Comparison of ENCODE assay signal across 9 cellular contexts in genomic region chr6:160534050-160534696, GRCh38.
DNase-seq lines count a peak whose midpoint lies in the region; ATAC-seq and TF ChIP-seq lines count a peak whose summit lies in the region.
"Had no signal": no experiment of that assay in that cellular context is flagged by ENCODE, and none has a peak within 500 bp of the region (broad histone marks: within the 10 kb centered on the region; RNA-seq: fewer than 3 reads in every experiment).

No MANE protein-coding gene starts in this region.

- no peak overlapping the region for H3K14ac ChIP-seq in mesenchymal stem cell (ENCODE audit: low read length in 2 of 2)

- H3K4me1 ChIP-seq in mesenchymal stem cell (ENCODE audit: control insufficient read depth, insufficient read depth, low read depth, low read length): peaks cover 2% of the 10 kb centered on the region
- H3K4me1 ChIP-seq: BLaER1 treated with 17β-estradiol and CSF1 and Interleukin-3, amounts not matched to agents 10 nM and 100 nM had no signal

- ATAC-seq in HG02571 (IDR thresholded peaks at IDR 0.05; ENCODE audit: unreplicated experiment): peak; percentile 62
- peak; percentile 88 for ATAC-seq in effector memory CD8-positive, alpha-beta T cell (replicated peaks)

- peak overlapping the region; percentile 14 for H3K9ac ChIP-seq in mesenchymal stem cell (ENCODE audit: low read length)
- H3K9ac ChIP-seq: BLaER1 treated with 17β-estradiol and CSF1 and Interleukin-3, amounts not matched to agents 10 nM and 100 nM had no signal

- peak overlapping the region; percentile 42 for H4K8ac ChIP-seq in mesenchymal stem cell (ENCODE audit: low read length)

- H3K4me3 ChIP-seq in NB4 (ENCODE audit: low read depth, low read length): no peak overlapping the region
- H3K4me3 ChIP-seq in mesenchymal stem cell (ENCODE audit: insufficient read depth in 1 of 2, low read depth in 1 of 2, low read length in 2 of 2): peak overlapping the region in 1 of 2 experiments; percentile 69
- H3K4me3 ChIP-seq: BLaER1 treated with 17β-estradiol and CSF1 and Interleukin-3, amounts not matched to agents 10 nM and 100 nM had no signal

- no peak overlapping the region for H3K18ac ChIP-seq in mesenchymal stem cell (ENCODE audit: low read depth in 1 of 2, low read length in 2 of 2)

- POLR2A ChIA-PET in activated CD4-positive, alpha-beta memory T cell treated with anti-CD3 and anti-CD28 coated beads for 36 hours (lab: Charles Lee): no interaction called here

- peaks cover 0 to 7% of the 10 kb centered on the region in 2 experiments for H3K27me3 ChIP-seq in mesenchymal stem cell (ENCODE audit: control insufficient read depth in 1 of 2, insufficient read depth in 1 of 2, low read length in 2 of 2)
- H3K27me3 ChIP-seq: BLaER1 treated with 17β-estradiol and CSF1 and Interleukin-3, amounts not matched to agents 10 nM and 100 nM had no signal

- no peak overlapping the region for H3K27ac Mint-ChIP-seq in activated CD4-positive, alpha-beta memory T cell treated with anti-CD3 and anti-CD28 coated beads for 36 hours
- no peak overlapping the region for H3K27ac Mint-ChIP-seq in effector memory CD8-positive, alpha-beta T cell

- H3K27me3 Mint-ChIP-seq in activated CD4-positive, alpha-beta memory T cell treated with anti-CD3 and anti-CD28 coated beads for 36 hours: no peaks in the 10 kb centered on the region
- peaks cover 6 to 9% of the 10 kb centered on the region in 2 donors for H3K27me3 Mint-ChIP-seq in effector memory CD8-positive, alpha-beta T cell

- H3K23ac ChIP-seq in mesenchymal stem cell (ENCODE audit: low read length in 2 of 2): no peak overlapping the region

- TF ChIP-seq CTCF in NB4 (IDR thresholded peaks at IDR 0.05; ENCODE audit: low read depth, low read length): peak; percentile 90

- no peak overlapping the region for H2BK5ac ChIP-seq in mesenchymal stem cell (ENCODE audit: low read depth, low read length, poor library complexity, severe bottlenecking)

- CTCF ChIA-PET in activated CD4-positive, alpha-beta memory T cell treated with anti-CD3 and anti-CD28 coated beads for 36 hours (lab: Charles Lee): interaction anchor here (0.6 to 6.4 kb wide), 18 partner anchors 13 to 712 kb away, joined by 3 to 163 read pairs (median 4); partner anchors contain the start of gene SLC22A1

- no peak overlapping the region for H2BK15ac ChIP-seq in mesenchymal stem cell (ENCODE audit: low read depth, poor library complexity, severe bottlenecking)

- no peak overlapping the region for H4K91ac ChIP-seq in mesenchymal stem cell (ENCODE audit: low read length)

- H3K27ac ChIP-seq in mesenchymal stem cell (ENCODE audit: low read length, poor library complexity, severe bottlenecking): no peak overlapping the region
- H3K27ac ChIP-seq: BLaER1 treated with 17β-estradiol and CSF1 and Interleukin-3, amounts not matched to agents 10 nM and 100 nM had no signal

- no peak overlapping the region for H3K4ac ChIP-seq in mesenchymal stem cell (ENCODE audit: low read depth in 1 of 2, low read length in 2 of 2)

- H2AFZ ChIP-seq in mesenchymal stem cell (ENCODE audit: low read depth, low read length): peak overlapping the region; percentile 64

- intact Hi-C loops in activated CD4-positive, alpha-beta memory T cell treated with anti-CD3 and anti-CD28 coated beads for 36 hours (cut with micrococcal nuclease): loop anchor here (1.0 to 10.0 kb wide), 2 partner anchors 14 to 669 kb away; no protein-coding TSS in a partner anchor

- H2BK120ac ChIP-seq in mesenchymal stem cell (ENCODE audit: low read depth, low read length): no peak overlapping the region

- TF ChIP-seq POLR2A in NB4 (IDR thresholded peaks at IDR 0.05; ENCODE audit: extremely low read depth, insufficient read length): no peak

- WGBS in mesenchymal stem cell: 10% methylated on average over 9 of the region's 9 CpGs

- peaks cover 3% of the 10 kb centered on the region for H3K36me3 Mint-ChIP-seq in activated CD4-positive, alpha-beta memory T cell treated with anti-CD3 and anti-CD28 coated beads for 36 hours
- H3K36me3 Mint-ChIP-seq in effector memory CD8-positive, alpha-beta T cell (ENCODE audit: insufficient read depth): no peaks in the 10 kb centered on the region

- H2AK5ac ChIP-seq in mesenchymal stem cell (ENCODE audit: low read length, severe bottlenecking): no peak overlapping the region

- peak overlapping the region; percentile 67 for H3K4me2 ChIP-seq in mesenchymal stem cell (ENCODE audit: low read length, poor library complexity, severe bottlenecking)
- H3K4me2 ChIP-seq: BLaER1 treated with 17β-estradiol and CSF1 and Interleukin-3, amounts not matched to agents 10 nM and 100 nM had no signal

- no peaks in the 10 kb centered on the region for H3K36me3 ChIP-seq in mesenchymal stem cell (ENCODE audit: control insufficient read depth in 1 of 2, insufficient read depth in 2 of 2, low read depth in 1 of 2, low read length in 2 of 2)
- H3K36me3 ChIP-seq: BLaER1 treated with 17β-estradiol and CSF1 and Interleukin-3, amounts not matched to agents 10 nM and 100 nM had no signal

- H3K4me3 Mint-ChIP-seq in activated CD4-positive, alpha-beta memory T cell treated with anti-CD3 and anti-CD28 coated beads for 36 hours: no peak overlapping the region
- no peak overlapping the region for H3K4me3 Mint-ChIP-seq in effector memory CD8-positive, alpha-beta T cell

- no peaks in the 10 kb centered on the region for H3K4me1 Mint-ChIP-seq in activated CD4-positive, alpha-beta memory T cell treated with anti-CD3 and anti-CD28 coated beads for 36 hours (ENCODE audit: low read depth)
- H3K4me1 Mint-ChIP-seq in effector memory CD8-positive, alpha-beta T cell (ENCODE audit: low read depth in 2 of 2): no peaks in the 10 kb centered on the region

- no peaks in the 10 kb centered on the region for H3K79me1 ChIP-seq in mesenchymal stem cell (replicated peaks; ENCODE audit: low read length, poor library complexity, severe bottlenecking)

- DNase-seq in NCI-H1694 treated with DMSO at 0.1 percent for 48 hours (lab: John Stamatoyannopoulos, UW): peak; percentile 3
- no peak for DNase-seq in NCI-H1694 (lab: John Stamatoyannopoulos, UW)
- DNase-seq in NB4 (ENCODE audit: low read depth): peak; percentile 53
- peak; percentile 69 for DNase-seq in activated CD4-positive, alpha-beta memory T cell treated with anti-CD3 and anti-CD28 coated beads for 36 hours
- peak; percentile 47 to 64 (median 58) for DNase-seq in effector memory CD8-positive, alpha-beta T cell
- peak; percentile 65 for DNase-seq in mesenchymal stem cell
- peak; percentile 20 to 44 for DNase-seq in stimulated activated CD8-positive, alpha-beta memory T cell treated with anti-CD3 and anti-CD28 coated beads, Interleukin-4, amount 100 ng/mL, for 4 hours (ENCODE audit: low read depth in 2 of 2, low spot score in 1 of 2)

- H2BK12ac ChIP-seq in mesenchymal stem cell (ENCODE audit: low read length in 2 of 2): no peak overlapping the region

- no peaks in the 10 kb centered on the region for H3K9me3 ChIP-seq in mesenchymal stem cell (ENCODE audit: control insufficient read depth, low read length)

- peaks cover 7% of the 10 kb centered on the region for H3K9me3 Mint-ChIP-seq in activated CD4-positive, alpha-beta memory T cell treated with anti-CD3 and anti-CD28 coated beads for 36 hours
- no peaks in the 10 kb centered on the region for H3K9me3 Mint-ChIP-seq in effector memory CD8-positive, alpha-beta T cell
